1 cellular context compared by ENCODE assay signal in the genomic region with DNA sequence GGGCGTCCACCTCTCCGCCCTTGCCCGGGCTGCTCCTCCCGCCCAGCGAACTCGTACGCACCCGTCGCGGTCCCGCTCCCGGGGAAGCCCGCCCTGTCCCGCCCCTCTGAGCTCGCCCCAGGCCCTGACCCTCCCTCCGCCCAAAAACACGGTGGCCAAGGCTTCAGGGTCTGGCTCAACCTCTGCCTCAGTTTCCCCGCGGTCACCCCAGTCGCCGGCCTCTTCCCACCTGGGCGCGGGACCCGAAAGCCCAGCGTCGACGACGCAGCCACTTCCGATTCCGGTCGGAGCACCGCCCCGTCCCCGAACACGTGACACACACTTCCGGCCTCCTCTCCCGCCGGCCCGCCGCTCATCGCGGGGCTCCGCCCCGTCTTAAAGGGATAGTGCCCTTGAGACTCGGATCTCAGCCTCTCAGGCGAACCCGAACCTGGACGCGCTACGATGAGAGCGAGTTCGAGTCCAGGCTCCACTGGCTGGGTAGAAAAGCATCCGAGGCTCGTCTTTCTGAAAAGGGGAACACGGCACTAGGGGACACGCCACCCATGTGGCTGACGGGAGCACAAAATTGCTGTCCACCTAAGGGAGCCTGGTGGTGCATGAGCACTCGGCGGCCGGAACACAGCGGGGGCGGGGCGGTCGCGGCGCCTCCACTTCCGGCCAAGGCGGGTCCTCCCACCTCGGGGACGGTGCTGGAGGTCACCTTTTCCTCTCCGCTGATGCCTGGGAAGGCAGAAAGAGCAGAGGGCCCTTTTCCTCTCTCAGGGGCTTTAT.
TF ChIP-seq lines count a peak whose summit lies in the region.

Gene C19orf25, minus strand, starts transcription at position 282 of the 774 bp plus-strand sequence. CDS start 312 bp downstream, outside the sequence.

TF ChIP-seq in K562, 482 proteins besides CTCF, POLR2A, EP300 and RAD21 (continued from another document and continues in another):
- TF ChIP-seq HNRNPUL1 (IDR thresholded peaks at IDR 0.05; ENCODE audit: low read length) (no peak), NR1H2 (CRISPR knock-in tag; IDR thresholded peaks at IDR 0.05) (no peak; the same call in 1 of the 2 replicates), TCF7 (IDR thresholded peaks at IDR 0.05; ENCODE audit: borderline replicate concordance) (peak; percentile 33; the same call in 1 of the 2 replicates), PTTG1 (tag; IDR thresholded peaks at IDR 0.05; ENCODE audit: low read depth) (no peak), ZNF75A (CRISPR knock-in tag; IDR thresholded peaks at IDR 0.05) (no peak), TCFL5 (CRISPR knock-in tag; conservative IDR thresholded peaks at IDR 0.05) (no peak), PHF20 (IDR thresholded peaks at IDR 0.05; ENCODE audit: partially characterized antibody) (peak; percentile 79), TBP (optimal IDR thresholded peaks at IDR 0.05; ENCODE audit: low read depth, low read length) (peak; percentile 65), MYBL2 (IDR thresholded peaks at IDR 0.05; ENCODE audit: low read depth) (no peak), MYBL2 (CRISPR knock-in tag; IDR thresholded peaks at IDR 0.05; ENCODE audit: borderline replicate concordance) (no peak), HDAC8 (tag; IDR thresholded peaks at IDR 0.05) (no peak), SMARCC2 (IDR thresholded peaks at IDR 0.05; ENCODE audit: low read depth) (no peak), ZKSCAN8 (CRISPR knock-in tag; IDR thresholded peaks at IDR 0.05) (no peak), RBFOX2 (IDR thresholded peaks at IDR 0.05; ENCODE audit: low read depth, low read length) (peak; percentile 89), ZNF239 (CRISPR knock-in tag; IDR thresholded peaks at IDR 0.05) (no peak), FOXP1 (CRISPR knock-in tag; IDR thresholded peaks at IDR 0.05) (peak; percentile 90; the same call in 1 of the 2 replicates), KLF13 (tag; IDR thresholded peaks at IDR 0.05; ENCODE audit: borderline replicate concordance, low read depth) (peak; percentile 78), HNRNPH1 (optimal IDR thresholded peaks at IDR 0.05; ENCODE audit: low read depth, low read length) (no peak), PYGO2 (tag; IDR thresholded peaks at IDR 0.05) (no peak), GABPB1 (CRISPR knock-in tag; IDR thresholded peaks at IDR 0.05) (peak; percentile 92), TGIF2 (CRISPR knock-in tag; IDR thresholded peaks at IDR 0.05) (no peak), KLF1 (tag; IDR thresholded peaks at IDR 0.05) (no peak; the same call in 1 of the 2 replicates), NRF1 (conservative IDR thresholded peaks at IDR 0.05 in 1 of 2, IDR thresholded peaks at IDR 0.05 in 1 of 2) (peak; percentile 51 to 64), CREBBP (IDR thresholded peaks at IDR 0.05; ENCODE audit: low read depth, low read length) (no peak), POLR2AphosphoS5 (IDR thresholded peaks at IDR 0.05; ENCODE audit: control insufficient read depth, insufficient read depth, low read depth, low read length) (peak; percentile 74; the same call in 1 of the 2 replicates), LEF1 (IDR thresholded peaks at IDR 0.05) (peak; percentile 53; the same call in 1 of the 2 replicates), CREB1 (IDR thresholded peaks at IDR 0.05) (peak; percentile 43), CREB1 (CRISPR knock-in tag; IDR thresholded peaks at IDR 0.05) (peak; percentile 68; the same call in 1 of the 2 replicates), ZKSCAN1 (IDR thresholded peaks at IDR 0.05; ENCODE audit: low read depth, low read length) (peak; percentile 76), NR4A1 (CRISPR knock-in tag; IDR thresholded peaks at IDR 0.05) (no peak), NR4A1 (tag; IDR thresholded peaks at IDR 0.05) (no peak), SREBF2 (CRISPR knock-in tag; IDR thresholded peaks at IDR 0.05) (no peak), EHMT2 (IDR thresholded peaks at IDR 0.05) (no peak), ZNF408 (CRISPR knock-in tag; IDR thresholded peaks at IDR 0.05; ENCODE audit: low read depth) (no peak), JUN (IDR thresholded peaks at IDR 0.05; ENCODE audit: borderline replicate concordance, low read depth, low read length) (no peak; the same call in 1 of the 2 replicates), JUN (CRISPR knock-in tag; IDR thresholded peaks at IDR 0.05; ENCODE audit: borderline replicate concordance) (no peak; the same call in 1 of the 2 replicates), XRCC4 (IDR thresholded peaks at IDR 0.05; ENCODE audit: extremely low read depth, insufficient read depth, insufficient read length) (no peak), UBTF (IDR thresholded peaks at IDR 0.05; ENCODE audit: borderline replicate concordance in 1 of 2, low read depth in 2 of 2, low read length in 2 of 2) (no peak; a peak in 1 of 4 replicates), CXXC5 (CRISPR knock-in tag; IDR thresholded peaks at IDR 0.05) (peak; percentile 83), EP400 (IDR thresholded peaks at IDR 0.05) (peak; percentile 96), KDM4B (IDR thresholded peaks at IDR 0.05; ENCODE audit: borderline replicate concordance in 2 of 2, low read depth in 1 of 2) (peak in 1 of 2 experiments; percentile 88; a peak in 1 of 4 replicates), PHF8 (IDR thresholded peaks at IDR 0.05; ENCODE audit: borderline replicate concordance, low read length) (peak; percentile 81; the same call in 1 of the 2 replicates), POLR2H (tag; IDR thresholded peaks at IDR 0.05; ENCODE audit: low read depth) (peak; percentile 88), CEBPZ (IDR thresholded peaks at IDR 0.05; ENCODE audit: borderline replicate concordance, low read depth, low read length) (no peak), NCOA1 (IDR thresholded peaks at IDR 0.05; ENCODE audit: low read depth) (peak; percentile 81), GTF3C2 (IDR thresholded peaks at IDR 0.05; ENCODE audit: borderline replicate concordance, extremely low read depth, insufficient read length) (peak; percentile 88)
- TF ChIP-seq, protein P1, sequence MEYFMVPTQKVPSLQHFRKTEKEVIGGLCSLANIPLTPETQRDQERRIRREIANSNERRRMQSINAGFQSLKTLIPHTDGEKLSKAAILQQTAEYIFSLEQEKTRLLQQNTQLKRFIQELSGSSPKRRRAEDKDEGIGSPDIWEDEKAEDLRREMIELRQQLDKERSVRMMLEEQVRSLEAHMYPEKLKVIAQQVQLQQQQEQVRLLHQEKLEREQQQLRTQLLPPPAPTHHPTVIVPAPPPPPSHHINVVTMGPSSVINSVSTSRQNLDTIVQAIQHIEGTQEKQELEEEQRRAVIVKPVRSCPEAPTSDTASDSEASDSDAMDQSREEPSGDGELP (CRISPR knock-in tag; IDR thresholded peaks at IDR 0.05; ENCODE audit: borderline replicate concordance): peak; percentile 79; the same call in 1 of the 2 replicates
- TF ChIP-seq, protein P2, sequence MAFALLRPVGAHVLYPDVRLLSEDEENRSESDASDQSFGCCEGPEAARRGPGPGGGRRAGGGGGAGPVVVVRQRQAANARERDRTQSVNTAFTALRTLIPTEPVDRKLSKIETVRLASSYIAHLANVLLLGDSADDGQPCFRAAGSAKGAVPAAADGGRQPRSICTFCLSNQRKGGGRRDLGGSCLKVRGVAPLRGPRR (CRISPR knock-in tag; IDR thresholded peaks at IDR 0.05): no peak
- TF ChIP-seq, protein P3, sequence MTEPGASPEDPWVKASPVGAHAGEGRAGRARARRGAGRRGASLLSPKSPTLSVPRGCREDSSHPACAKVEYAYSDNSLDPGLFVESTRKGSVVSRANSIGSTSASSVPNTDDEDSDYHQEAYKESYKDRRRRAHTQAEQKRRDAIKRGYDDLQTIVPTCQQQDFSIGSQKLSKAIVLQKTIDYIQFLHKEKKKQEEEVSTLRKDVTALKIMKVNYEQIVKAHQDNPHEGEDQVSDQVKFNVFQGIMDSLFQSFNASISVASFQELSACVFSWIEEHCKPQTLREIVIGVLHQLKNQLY (CRISPR knock-in tag; conservative IDR thresholded peaks at IDR 0.05): no peak
- TF ChIP-seq, protein P4, sequence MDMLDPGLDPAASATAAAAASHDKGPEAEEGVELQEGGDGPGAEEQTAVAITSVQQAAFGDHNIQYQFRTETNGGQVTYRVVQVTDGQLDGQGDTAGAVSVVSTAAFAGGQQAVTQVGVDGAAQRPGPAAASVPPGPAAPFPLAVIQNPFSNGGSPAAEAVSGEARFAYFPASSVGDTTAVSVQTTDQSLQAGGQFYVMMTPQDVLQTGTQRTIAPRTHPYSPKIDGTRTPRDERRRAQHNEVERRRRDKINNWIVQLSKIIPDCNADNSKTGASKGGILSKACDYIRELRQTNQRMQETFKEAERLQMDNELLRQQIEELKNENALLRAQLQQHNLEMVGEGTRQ (CRISPR knock-in tag; IDR thresholded peaks at IDR 0.05): peak; percentile 96
- TF ChIP-seq, protein P5, sequence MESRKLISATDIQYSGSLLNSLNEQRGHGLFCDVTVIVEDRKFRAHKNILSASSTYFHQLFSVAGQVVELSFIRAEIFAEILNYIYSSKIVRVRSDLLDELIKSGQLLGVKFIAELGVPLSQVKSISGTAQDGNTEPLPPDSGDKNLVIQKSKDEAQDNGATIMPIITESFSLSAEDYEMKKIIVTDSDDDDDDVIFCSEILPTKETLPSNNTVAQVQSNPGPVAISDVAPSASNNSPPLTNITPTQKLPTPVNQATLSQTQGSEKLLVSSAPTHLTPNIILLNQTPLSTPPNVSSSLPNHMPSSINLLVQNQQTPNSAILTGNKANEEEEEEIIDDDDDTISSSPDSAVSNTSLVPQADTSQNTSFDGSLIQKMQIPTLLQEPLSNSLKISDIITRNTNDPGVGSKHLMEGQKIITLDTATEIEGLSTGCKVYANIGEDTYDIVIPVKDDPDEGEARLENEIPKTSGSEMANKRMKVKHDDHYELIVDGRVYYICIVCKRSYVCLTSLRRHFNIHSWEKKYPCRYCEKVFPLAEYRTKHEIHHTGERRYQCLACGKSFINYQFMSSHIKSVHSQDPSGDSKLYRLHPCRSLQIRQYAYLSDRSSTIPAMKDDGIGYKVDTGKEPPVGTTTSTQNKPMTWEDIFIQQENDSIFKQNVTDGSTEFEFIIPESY (CRISPR knock-in tag; IDR thresholded peaks at IDR 0.05): 0 out of 2 replicates have a peak, but pooled peaks have one; percentile 39
- TF ChIP-seq, protein P6, sequence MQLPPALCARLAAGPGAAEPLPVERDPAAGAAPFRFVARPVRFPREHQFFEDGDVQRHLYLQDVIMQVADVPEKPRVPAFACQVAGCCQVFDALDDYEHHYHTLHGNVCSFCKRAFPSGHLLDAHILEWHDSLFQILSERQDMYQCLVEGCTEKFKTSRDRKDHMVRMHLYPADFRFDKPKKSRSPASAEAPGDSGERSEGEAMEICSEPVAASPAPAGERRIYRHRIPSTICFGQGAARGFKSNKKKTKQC (CRISPR knock-in tag; IDR thresholded peaks at IDR 0.05): peak; percentile 63; the same call in 1 of the 2 replicates
